ENCODE assay signal across 20 cellular contexts in genomic region chr17:80895366-80895765, GRCh38.
DNase-seq lines count a peak whose midpoint lies in the region; ATAC-seq, FAIRE-seq and TF ChIP-seq lines count a peak whose summit lies in the region.
"Had no signal": no experiment of that assay in that cellular context is flagged by ENCODE, and none has a peak within 500 bp of the region (broad histone marks: within the 10 kb centered on the region; RNA-seq: fewer than 3 reads in every experiment).

No MANE protein-coding gene starts in this region.

- H3K4me1 Mint-ChIP-seq in T-helper 2 cell treated with Interferon-gamma antibody and Interleukin-4, amounts not matched to agents 5 μg/mL and 100 μg/mL, for 36 hours (ENCODE audit: low read depth) = peaks cover 66% of the 10 kb centered on the region
- peaks cover 36 to 42% of the 10 kb centered on the region in 2 donors for H3K4me1 Mint-ChIP-seq in effector memory CD8-positive, alpha-beta T cell (ENCODE audit: low read depth in 2 of 2)
- peaks cover 15% of the 10 kb centered on the region for H3K4me1 Mint-ChIP-seq in type B pancreatic cell (ENCODE audit: unreplicated experiment)

- no peaks in the 10 kb centered on the region for H3K9me3 Mint-ChIP-seq in T-helper 2 cell treated with Interferon-gamma antibody and Interleukin-4, amounts not matched to agents 5 μg/mL and 100 μg/mL, for 36 hours
- H3K9me3 Mint-ChIP-seq in effector memory CD8-positive, alpha-beta T cell = no peaks in the 10 kb centered on the region
- no peaks in the 10 kb centered on the region for H3K9me3 Mint-ChIP-seq in type B pancreatic cell
- H3K9me3 Mint-ChIP-seq: nephron had no signal

- in situ Hi-C loops in HepG2 (cut with HindIII; ENCODE audit: extremely low pct_ligation_motif_present, low pct_unique_long_range_greater_than_20kb) = no loop called here

- 84% methylated on average over 21 of the region's 21 CpGs for WGBS in HepG2 (ENCODE audit: low lambda C conversion rate)
- WGBS in right lobe of liver (ENCODE audit: insufficient coverage, low coverage, low lambda C conversion rate, missing lambda C conversion rate) = 92% methylated on average over 18 of the region's 21 CpGs

- H3K27me3 ChIP-seq in HepG2 (ENCODE audit: control insufficient read depth in 1 of 2, insufficient read depth in 2 of 2, low read length in 2 of 2) = no peaks in the 10 kb centered on the region
- no peaks in the 10 kb centered on the region for H3K27me3 ChIP-seq in right lobe of liver
- H3K27me3 ChIP-seq: tibial artery had no signal

- DNase-seq in HepG2 (ENCODE audit: low spot score) (no peak), right lobe of liver (no peak), type B pancreatic cell (ENCODE audit: extremely low spot score, unreplicated experiment) (no peak), RPMI8226 (no peak), LoVo (ENCODE audit: low spot score) (no peak)
- DNase-seq in T-helper 2 cell treated with Interferon-gamma antibody and Interleukin-4, amounts not matched to agents 5 μg/mL and 100 μg/mL, for 36 hours (ENCODE audit: low spot score) = no peak
- DNase-seq in effector memory CD8-positive, alpha-beta T cell = no peak
- DNase-seq: DND-41; left cardiac atrium; mesendoderm; NCI-H1694; NCI-H82; OCI-M1; stimulated activated CD4-positive, alpha-beta T cell treated with anti-CD3 and anti-CD28 coated beads, Interleukin-1b, Interleukin-23, amount 100 ng/mL, for 48 hours; stimulated activated naive CD4-positive, alpha-beta T cell; tibial artery had no signal

- peak overlapping the region; percentile 85 for H3K27ac Mint-ChIP-seq in T-helper 2 cell treated with Interferon-gamma antibody and Interleukin-4, amounts not matched to agents 5 μg/mL and 100 μg/mL, for 36 hours
- peak overlapping the region; percentile 67 to 94 for H3K27ac Mint-ChIP-seq in effector memory CD8-positive, alpha-beta T cell
- H3K27ac Mint-ChIP-seq in type B pancreatic cell = peak overlapping the region; percentile 62
- H3K27ac Mint-ChIP-seq: nephron had no signal

- H2AFZ ChIP-seq in HepG2 (ENCODE audit: low read length) = no peak overlapping the region

- H3K4me1 ChIP-seq in HepG2 (ENCODE audit: insufficient read depth, low read length) = no peaks in the 10 kb centered on the region
- H3K4me1 ChIP-seq in right lobe of liver = peaks cover 0 to 4% (median 0%) of the 10 kb centered on the region in 4 donors
- H3K4me1 ChIP-seq: prostate gland had no signal

- TF ChIP-seq POLR2A in HepG2 (IDR thresholded peaks at IDR 0.05; ENCODE audit: insufficient read depth in 1 of 2, low read depth in 2 of 2, low read length in 2 of 2) (no peak), right lobe of liver (IDR thresholded peaks at IDR 0.05) (no peak)

- no TSS peak for BruUV-seq in HepG2 (replicated peaks; lab: Mats Ljungman, UMichigan)

- H3K27me3 Mint-ChIP-seq in T-helper 2 cell treated with Interferon-gamma antibody and Interleukin-4, amounts not matched to agents 5 μg/mL and 100 μg/mL, for 36 hours (ENCODE audit: low read depth) = no peaks in the 10 kb centered on the region
- H3K27me3 Mint-ChIP-seq in effector memory CD8-positive, alpha-beta T cell = no peaks in the 10 kb centered on the region
- no peaks in the 10 kb centered on the region for H3K27me3 Mint-ChIP-seq in type B pancreatic cell

- H3K9me3 ChIP-seq in HepG2 (ENCODE audit: low read length) = no peaks in the 10 kb centered on the region
- H3K9me3 ChIP-seq in right lobe of liver = no peaks in the 10 kb centered on the region
- H3K9me3 ChIP-seq: prostate gland, tibial artery had no signal

- H4K20me1 ChIP-seq in HepG2 (ENCODE audit: insufficient read depth, low read length) = no peaks in the 10 kb centered on the region

- H3K79me2 ChIP-seq in HepG2 (ENCODE audit: insufficient read depth, low read length) = no peaks in the 10 kb centered on the region

- POLR2A ChIA-PET in HepG2 (lab: Yijun Ruan, JAX) = no interaction called here

- TF ChIP-seq EP300 in HepG2 (IDR thresholded peaks at IDR 0.05; ENCODE audit: low read depth in 2 of 2, low read length in 2 of 2) = no peak
- no peak for TF ChIP-seq EP300 in HepG2 (CRISPR knock-in tag; IDR thresholded peaks at IDR 0.05; ENCODE audit: borderline replicate concordance)

- H3K27ac ChIP-seq in HepG2 (ENCODE audit: extremely low read length, insufficient read depth, low read length) (no peak overlapping the region), right lobe of liver (no peak overlapping the region)
- H3K27ac ChIP-seq: prostate gland, tibial artery had no signal

- no peak for ATAC-seq in HepG2
- ATAC-seq in right lobe of liver = no peak
- ATAC-seq in effector memory CD8-positive, alpha-beta T cell (replicated peaks) = no peak
- no peak for ATAC-seq in GM18861 (IDR thresholded peaks at IDR 0.05; ENCODE audit: unreplicated experiment)
- ATAC-seq: left cardiac atrium had no signal

- no peak for FAIRE-seq in HepG2 (lab: Jason Lieb, UNC)
- FAIRE-seq: astrocyte had no signal

- no peak for TF ChIP-seq RAD21 in HepG2 (CRISPR knock-in tag; IDR thresholded peaks at IDR 0.05)

- no peak overlapping the region for H3K4me3 ChIP-seq in HepG2 (replicated peaks in 1 of 3; ENCODE audit: insufficient read depth in 1 of 3, low read depth in 2 of 3, low read length in 3 of 3)
- H3K4me3 ChIP-seq in right lobe of liver = no peak overlapping the region
- H3K4me3 ChIP-seq: prostate gland, tibial artery had no signal

- peaks cover 37 to 71% of the 10 kb centered on the region in 2 experiments for H3K36me3 ChIP-seq in HepG2 (replicated peaks in 1 of 2; ENCODE audit: control insufficient read depth in 1 of 2, insufficient read depth in 2 of 2, low read length in 2 of 2)
- H3K36me3 ChIP-seq in right lobe of liver = peaks cover 0 to 5% (median 0%) of the 10 kb centered on the region in 4 donors
- H3K36me3 ChIP-seq: prostate gland had no signal

- CTCF ChIA-PET in HepG2 (lab: Yijun Ruan, JAX; ENCODE audit: low intra/inter-chr PET ratio, low total read pairs) = no interaction called here

- peaks cover 84% of the 10 kb centered on the region for H3K36me3 Mint-ChIP-seq in T-helper 2 cell treated with Interferon-gamma antibody and Interleukin-4, amounts not matched to agents 5 μg/mL and 100 μg/mL, for 36 hours (ENCODE audit: low read depth)
- peaks cover 58% of the 10 kb centered on the region for H3K36me3 Mint-ChIP-seq in effector memory CD8-positive, alpha-beta T cell (ENCODE audit: insufficient read depth)
- peaks cover 14% of the 10 kb centered on the region for H3K36me3 Mint-ChIP-seq in type B pancreatic cell

- H3K9ac ChIP-seq in HepG2 (ENCODE audit: insufficient read depth, low read depth, low read length) = no peak overlapping the region

- no peak for TF ChIP-seq CTCF in HepG2 (CRISPR knock-in tag; IDR thresholded peaks at IDR 0.05)
- no peak for TF ChIP-seq CTCF in right lobe of liver (IDR thresholded peaks at IDR 0.05)
- no peak for TF ChIP-seq CTCF in type B pancreatic cell (conservative IDR thresholded peaks at IDR 0.05)

- H3K4me3 Mint-ChIP-seq in T-helper 2 cell treated with Interferon-gamma antibody and Interleukin-4, amounts not matched to agents 5 μg/mL and 100 μg/mL, for 36 hours = peak overlapping the region; percentile 65
- H3K4me3 Mint-ChIP-seq in effector memory CD8-positive, alpha-beta T cell = peak overlapping the region; percentile 24 to 35
- no peak overlapping the region for H3K4me3 Mint-ChIP-seq in type B pancreatic cell
- H3K4me3 Mint-ChIP-seq: nephron had no signal

- intact Hi-C loops in HepG2 (cut with micrococcal nuclease; ENCODE audit: unreplicated experiment) (no loop called here), right lobe of liver (cut with DNase I) (no loop called here)

- no peak overlapping the region for H3K4me2 ChIP-seq in HepG2 (ENCODE audit: low read depth, low read length)

TF ChIP-seq in HepG2, 621 proteins besides CTCF, POLR2A, EP300 and RAD21:
- TF ChIP-seq ZNF543 (CRISPR knock-in tag; IDR thresholded peaks at IDR 0.05) (no peak), RBM22 (optimal IDR thresholded peaks at IDR 0.05; ENCODE audit: low read length) (peak; percentile 31)
